Comparison of ENCODE assay signal across 43 cellular contexts in the genomic region with DNA sequence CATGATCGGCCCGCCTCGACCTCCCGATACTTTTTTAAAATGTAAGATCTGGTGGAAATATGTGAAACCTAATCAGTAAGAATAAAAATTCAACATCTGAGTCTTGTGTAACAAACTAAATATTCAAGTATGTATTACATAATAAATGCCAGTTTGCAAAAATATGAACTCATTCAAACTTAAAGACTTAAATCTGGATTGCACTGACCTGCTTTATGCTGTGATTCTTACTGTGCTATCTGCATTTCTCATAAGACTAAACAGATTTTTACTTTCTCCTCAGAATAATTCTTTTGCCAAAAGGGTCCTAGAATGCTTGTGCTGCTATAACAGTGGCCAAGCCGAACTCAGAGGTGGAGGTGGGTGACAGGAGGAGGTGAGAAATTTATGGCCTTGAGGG. TPM values are rescaled to one million over a fixed set of nuclear protein-coding genes. Genes with fewer than 3 reads are reported as not detected.
"Had no signal": no experiment of that assay in that cellular context is flagged by ENCODE, and none has a peak within 500 bp of the region (broad histone marks: within the 10 kb centered on the region; RNA-seq: fewer than 3 reads in every experiment).

No MANE protein-coding gene starts in this region.

- ATAC-seq: activated naive CD4-positive, alpha-beta T cell treated with anti-CD3 and anti-CD28 coated beads, Interleukin-2, amount 50 U/mL, for 72 hours; activated naive CD8-positive, alpha-beta T cell treated with anti-CD3 and anti-CD28 coated beads, Interleukin-2, amount 50 U/mL, for 24 hours; activated T-cell treated with anti-CD3 and anti-CD28 coated beads, Interleukin-2, amount 50 U/mL, for 4 hours; activated T-cell treated with anti-CD3 and anti-CD28 coated beads, Interleukin-2, amount 50 U/mL, for 72 hours; activated T-helper 17 cell treated with anti-CD3 and anti-CD28 coated beads, Interleukin-2, amount 50 U/mL, for 72 hours; body of pancreas had no signal

- FAIRE-seq: astrocyte, bronchial epithelial cell had no signal

- H3K36me3 Mint-ChIP-seq: activated naive CD4-positive, alpha-beta T cell treated with anti-CD3 and anti-CD28 coated beads, Interleukin-2, amount 10 ng/mL, durations not matched to agents 7 days and 5 days; activated naive CD8-positive, alpha-beta T cell; activated naive CD8-positive, alpha-beta T cell treated with anti-CD3 and anti-CD28 coated beads for 36 hours; brain had no signal

- H3K4me3 ChIP-seq: adrenal gland, ascending aorta, body of pancreas, breast epithelium, cardiac muscle cell had no signal

- H3K27me3 ChIP-seq: adrenal gland, ascending aorta, body of pancreas, brain microvascular endothelial cell, breast epithelium, cardiac muscle cell had no signal

- H3K27ac ChIP-seq: adrenal gland, ascending aorta, body of pancreas, brain microvascular endothelial cell, breast epithelium, cardiac muscle cell had no signal

- DNase-seq: activated effector memory CD4-positive, alpha-beta T cell treated with anti-CD3 and anti-CD28 coated beads, Interleukin-2, amount 50 U/mL, for 16 hours; activated effector memory CD4-positive, alpha-beta T cell treated with Interleukin-2 at 50 U/mL for 16 hours; activated gamma-delta T cell; activated gamma-delta T cell treated with Interleukin-2 at 50 U/mL for 16 hours; activated naive CD4-positive, alpha-beta T cell; activated naive CD4-positive, alpha-beta T cell treated with anti-CD3 and anti-CD28 coated beads for 36 hours; activated naive CD4-positive, alpha-beta T cell treated with anti-CD3 and anti-CD28 coated beads, Interleukin-2, amount 10 ng/mL, durations not matched to agents 7 days and 5 days; activated naive CD4-positive, alpha-beta T cell treated with Interleukin-2 at 50 U/mL for 16 hours; activated naive CD8-positive, alpha-beta T cell treated with anti-CD3 and anti-CD28 coated beads for 36 hours; activated naive CD8-positive, alpha-beta T cell treated with anti-CD3 and anti-CD28 coated beads, Interleukin-2, amount 10 ng/mL, durations not matched to agents 7 days and 5 days; activated naive CD8-positive, alpha-beta T cell treated with anti-CD3 and anti-CD28 coated beads, Interleukin-2, amount 50 U/mL, for 24 hours; activated T-cell treated with anti-CD3 and anti-CD28 coated beads for 4 hours; activated T-cell treated with anti-CD3 and anti-CD28 coated beads, Interleukin-2, amount 50 U/mL, for 1 hour; activated T-cell treated with anti-CD3 and anti-CD28 coated beads, Interleukin-2, amount 50 U/mL, for 24 hours; activated T-cell treated with anti-CD3 and anti-CD28 coated beads, Interleukin-2, amount 50 U/mL, for 4 hours; activated T-cell treated with anti-CD3 and anti-CD28 coated beads, Interleukin-2, amount 50 U/mL, for 48 hours; activated T-cell treated with anti-CD3 and anti-CD28 coated beads, Interleukin-2, amount 50 U/mL, for 72 hours; adrenal gland; amniotic stem cell; amygdala; anterior cingulate cortex; aorta; body of pancreas; brain microvascular endothelial cell; caudate nucleus; central memory CD4-positive, alpha-beta T cell; cerebellar nuclear complex had no signal

- H3K9me3 Mint-ChIP-seq: activated naive CD4-positive, alpha-beta T cell treated with anti-CD3 and anti-CD28 coated beads for 36 hours; activated naive CD8-positive, alpha-beta T cell treated with anti-CD3 and anti-CD28 coated beads for 36 hours; activated T-cell treated with anti-CD3 and anti-CD28 coated beads, Interleukin-2, amount 50 U/mL, for 24 hours; activated T-cell treated with anti-CD3 and anti-CD28 coated beads, Interleukin-2, amount 50 U/mL, for 72 hours; activated T-helper 2 cell treated with anti-CD3 and anti-CD28 coated beads, Interferon-gamma antibody, Interleukin-2, Interleukin-4, amounts not matched to agents 10 μg/mL and 5 μg/mL and 100 μg/mL, durations not matched to agents 14 hours and 24 hours and 36 hours; brain; central memory CD8-positive, alpha-beta T cell had no signal

- H3K4me1 ChIP-seq: adrenal gland, ascending aorta, body of pancreas, breast epithelium had no signal

- H3K9me3 ChIP-seq: adrenal gland, ascending aorta, body of pancreas, breast epithelium had no signal

- H3K27me3 Mint-ChIP-seq: activated naive CD8-positive, alpha-beta T cell; activated naive CD8-positive, alpha-beta T cell treated with anti-CD3 and anti-CD28 coated beads, Interleukin-2, amount 50 U/mL, for 24 hours; activated T-cell treated with anti-CD3 and anti-CD28 coated beads, Interleukin-2, amount 50 U/mL, for 24 hours; activated T-helper 17 cell treated with anti-CD3 and anti-CD28 coated beads, Interleukin-2, amount 50 U/mL, for 72 hours; central memory CD8-positive, alpha-beta T cell had no signal

- H3K36me3 ChIP-seq: adrenal gland, ascending aorta, brain microvascular endothelial cell, breast epithelium, cardiac muscle cell had no signal

- H3K4me3 Mint-ChIP-seq: activated naive CD4-positive, alpha-beta T cell treated with anti-CD3 and anti-CD28 coated beads for 36 hours; activated naive CD4-positive, alpha-beta T cell treated with anti-CD3 and anti-CD28 coated beads, Interleukin-2, amount 10 ng/mL, durations not matched to agents 7 days and 5 days; activated naive CD8-positive, alpha-beta T cell; activated naive CD8-positive, alpha-beta T cell treated with anti-CD3 and anti-CD28 coated beads for 36 hours; activated naive CD8-positive, alpha-beta T cell treated with anti-CD3 and anti-CD28 coated beads, Interleukin-2, amount 10 ng/mL, durations not matched to agents 7 days and 5 days; activated naive CD8-positive, alpha-beta T cell treated with anti-CD3 and anti-CD28 coated beads, Interleukin-2, amount 50 U/mL, for 24 hours; activated T-cell treated with anti-CD3 and anti-CD28 coated beads, Interleukin-2, amount 50 U/mL, for 24 hours; activated T-cell treated with anti-CD3 and anti-CD28 coated beads, Interleukin-2, amount 50 U/mL, for 4 hours; activated T-cell treated with anti-CD3 and anti-CD28 coated beads, Interleukin-2, amount 50 U/mL, for 72 hours; activated T-helper 1 cell treated with anti-CD3 and anti-CD28 coated beads, Interleukin-12 subunit alpha, Interleukin-12 subunit beta, Interleukin-2, Interleukin-4 antibody, amounts not matched to agents 30 ng/mL and 10 ng/mL and 1 ng/mL, durations not matched to agents 14 hours and 24 hours and 36 hours; activated T-helper 17 cell treated with anti-CD3 and anti-CD28 coated beads, Interleukin-2, amount 50 U/mL, for 72 hours; brain; central memory CD8-positive, alpha-beta T cell had no signal

- H3K4me1 Mint-ChIP-seq: activated naive CD4-positive, alpha-beta T cell treated with anti-CD3 and anti-CD28 coated beads, Interleukin-2, amount 10 ng/mL, durations not matched to agents 7 days and 5 days; brain; central memory CD8-positive, alpha-beta T cell had no signal

- H3K27ac Mint-ChIP-seq: activated naive CD4-positive, alpha-beta T cell treated with anti-CD3 and anti-CD28 coated beads for 36 hours; activated naive CD4-positive, alpha-beta T cell treated with anti-CD3 and anti-CD28 coated beads, Interleukin-2, amount 10 ng/mL, durations not matched to agents 7 days and 5 days; activated naive CD4-positive, alpha-beta T cell treated with anti-CD3 and anti-CD28 coated beads, Interleukin-2, amount 50 U/mL, for 72 hours; activated naive CD8-positive, alpha-beta T cell; activated naive CD8-positive, alpha-beta T cell treated with anti-CD3 and anti-CD28 coated beads for 36 hours; activated naive CD8-positive, alpha-beta T cell treated with anti-CD3 and anti-CD28 coated beads, Interleukin-2, amount 10 ng/mL, durations not matched to agents 7 days and 5 days; activated naive CD8-positive, alpha-beta T cell treated with anti-CD3 and anti-CD28 coated beads, Interleukin-2, amount 50 U/mL, for 24 hours; activated T-cell treated with anti-CD3 and anti-CD28 coated beads, Interleukin-2, amount 50 U/mL, for 24 hours; activated T-cell treated with anti-CD3 and anti-CD28 coated beads, Interleukin-2, amount 50 U/mL, for 72 hours; activated T-helper 1 cell treated with anti-CD3 and anti-CD28 coated beads, Interleukin-12 subunit alpha, Interleukin-12 subunit beta, Interleukin-2, Interleukin-4 antibody, amounts not matched to agents 30 ng/mL and 10 ng/mL and 1 ng/mL, durations not matched to agents 14 hours and 24 hours and 36 hours; activated T-helper 17 cell treated with anti-CD3 and anti-CD28 coated beads, Interleukin-2, amount 50 U/mL, for 72 hours; activated T-helper 2 cell treated with anti-CD3 and anti-CD28 coated beads, Interferon-gamma antibody, Interleukin-2, Interleukin-4, amounts not matched to agents 10 μg/mL and 5 μg/mL and 100 μg/mL, durations not matched to agents 14 hours and 24 hours and 36 hours; brain had no signal

RNA-seq across cellular contexts. Expression of gene IL23R, which starts 38.0 kb away (rescaled TPM):
- total RNA-seq: ascending aorta, astrocyte, breast epithelium, bronchial epithelial cell, cardiac muscle cell, cardiac septum, cerebellum, chondrocyte had no signal
- polyA plus RNA-seq: adipose tissue, aorta, cardiac muscle cell had no signal
